21 cellular contexts compared by ENCODE assay signal in genomic region chr5:62461561-62461960, GRCh38. TPM values are rescaled to one million over a fixed set of nuclear protein-coding genes. Genes with fewer than 3 reads are reported as not detected.
DNase-seq lines count a peak whose midpoint lies in the region; ATAC-seq and TF ChIP-seq lines count a peak whose summit lies in the region.
"Had no signal": no experiment of that assay in that cellular context is flagged by ENCODE, and none has a peak within 500 bp of the region (broad histone marks: within the 10 kb centered on the region; RNA-seq: fewer than 3 reads in every experiment).

No MANE protein-coding gene starts in this region.

- H3K27ac ChIP-seq in mesendoderm (ENCODE audit: low read depth, low read length) (peak overlapping the region; percentile 66), upper lobe of right lung (no peak overlapping the region)
- H3K27ac ChIP-seq: 22Rv1, BLaER1, C4-2B, GM23248 had no signal

- H3K27me3 ChIP-seq in mesendoderm (ENCODE audit: insufficient read depth, low read length, poor library complexity) (no peaks in the 10 kb centered on the region), upper lobe of right lung (no peaks in the 10 kb centered on the region)
- H3K27me3 ChIP-seq: BLaER1 had no signal

- H3K23ac ChIP-seq in mesendoderm (ENCODE audit: low read length): no peak overlapping the region

- H3K4me3 ChIP-seq in mesendoderm (ENCODE audit: low read length): no peak overlapping the region
- no peak overlapping the region for H3K4me3 ChIP-seq in upper lobe of right lung
- H3K4me3 ChIP-seq: BLaER1, GM12878, GM23248 had no signal

- no peaks in the 10 kb centered on the region for H3K9me3 ChIP-seq in upper lobe of right lung
- H3K9me3 ChIP-seq: BLaER1, Caco-2 had no signal

- H3K27me3 Mint-ChIP-seq in activated T-cell treated with anti-CD3 and anti-CD28 coated beads, Interleukin-2, amount 50 U/mL, for 72 hours (ENCODE audit: low read depth): no peaks in the 10 kb centered on the region
- H3K27me3 Mint-ChIP-seq: B cell; CD4-positive, CD25-positive, alpha-beta regulatory T cell had no signal

- H2BK5ac ChIP-seq in mesendoderm (ENCODE audit: low read length): no peak overlapping the region

- no peaks in the 10 kb centered on the region for H3K9me3 Mint-ChIP-seq in activated T-cell treated with anti-CD3 and anti-CD28 coated beads, Interleukin-2, amount 50 U/mL, for 72 hours
- H3K9me3 Mint-ChIP-seq: CD4-positive, CD25-positive, alpha-beta regulatory T cell; CD8-positive, alpha-beta T cell; H9 had no signal

- no peak overlapping the region for H3K4me2 ChIP-seq in mesendoderm (ENCODE audit: low read length)

- peaks cover 6% of the 10 kb centered on the region for H3K4me1 Mint-ChIP-seq in activated T-cell treated with anti-CD3 and anti-CD28 coated beads, Interleukin-2, amount 50 U/mL, for 72 hours (ENCODE audit: low read depth)
- H3K4me1 Mint-ChIP-seq: B cell had no signal

- H2BK120ac ChIP-seq in mesendoderm (ENCODE audit: low read depth, low read length): no peak overlapping the region

- H4K5ac ChIP-seq in mesendoderm (ENCODE audit: low read length): no peak overlapping the region

- peaks cover 0 to 3% of the 10 kb centered on the region in 2 donors for H3K36me3 Mint-ChIP-seq in activated T-cell treated with anti-CD3 and anti-CD28 coated beads, Interleukin-2, amount 50 U/mL, for 72 hours (ENCODE audit: insufficient read depth in 2 of 2)
- H3K36me3 Mint-ChIP-seq: CD4-positive, CD25-positive, alpha-beta regulatory T cell had no signal

- H3K18ac ChIP-seq in mesendoderm (ENCODE audit: low read length): no peak overlapping the region

- peaks cover 6% of the 10 kb centered on the region for H3K4me1 ChIP-seq in mesendoderm (ENCODE audit: control insufficient read depth, low read depth, low read length)
- no peaks in the 10 kb centered on the region for H3K4me1 ChIP-seq in upper lobe of right lung

- no CpG with 5 or more reads among the region's 4 CpGs for WGBS in mesendoderm (ENCODE audit: extremely low coverage, insufficient coverage, low lambda C conversion rate)

- H3K27ac Mint-ChIP-seq in activated T-cell treated with anti-CD3 and anti-CD28 coated beads, Interleukin-2, amount 50 U/mL, for 72 hours: peak overlapping the region; percentile 33
- H3K27ac Mint-ChIP-seq: B cell; CD4-positive, CD25-positive, alpha-beta regulatory T cell; CD8-positive, alpha-beta T cell; H9 had no signal

- no peak for TF ChIP-seq CTCF in upper lobe of right lung (IDR thresholded peaks at IDR 0.05)

- H3K56ac ChIP-seq in mesendoderm (ENCODE audit: low read length): no peak overlapping the region

- H3K79me1 ChIP-seq in mesendoderm (ENCODE audit: low read length): peaks cover 2% of the 10 kb centered on the region

- DNase-seq in activated T-cell treated with anti-CD3 and anti-CD28 coated beads, Interleukin-2, amount 50 U/mL, for 72 hours: no peak
- no peak for DNase-seq in activated T-cell treated with anti-CD3 and anti-CD28 coated beads, Interleukin-2, amount 50 U/mL, for 48 hours
- DNase-seq in mesendoderm (no peak), upper lobe of right lung (no peak), NCI-H1436 treated with DMSO at 0.1 percent for 48 hours (lab: John Stamatoyannopoulos, UW) (no peak), iPS-NIHi11 (ENCODE audit: low spot score) (no peak)
- DNase-seq: Caco-2; CD4-positive, CD25-positive, alpha-beta regulatory T cell; CD8-positive, alpha-beta T cell; DMS 273 treated with DMSO at 0.1 percent for 48 hours; DMS79; EL; GDM1; GM23248; H9 had no signal

- no peak overlapping the region for H2BK15ac ChIP-seq in mesendoderm (replicated peaks; ENCODE audit: low read depth)

- no peaks in the 10 kb centered on the region for H3K79me2 ChIP-seq in mesendoderm (ENCODE audit: control insufficient read depth, insufficient read depth, low read length)

- H3K36me3 ChIP-seq in mesendoderm (ENCODE audit: control insufficient read depth, insufficient read depth, low read length) (no peaks in the 10 kb centered on the region), upper lobe of right lung (no peaks in the 10 kb centered on the region)

- no peak overlapping the region for H3K4me3 Mint-ChIP-seq in activated T-cell treated with anti-CD3 and anti-CD28 coated beads, Interleukin-2, amount 50 U/mL, for 72 hours
- H3K4me3 Mint-ChIP-seq: B cell; CD4-positive, CD25-positive, alpha-beta regulatory T cell; CD8-positive, alpha-beta T cell; H9 had no signal

- peak overlapping the region; percentile 56 for H4K8ac ChIP-seq in mesendoderm (ENCODE audit: low read depth, low read length)

- H3K4ac ChIP-seq in mesendoderm (ENCODE audit: low read depth, low read length): no peak overlapping the region

- H3K9ac ChIP-seq in mesendoderm (ENCODE audit: low read length): no peak overlapping the region
- H3K9ac ChIP-seq: BLaER1, GM23248 had no signal

- no peak for ATAC-seq in activated T-cell treated with anti-CD3 and anti-CD28 coated beads, Interleukin-2, amount 50 U/mL, for 72 hours (replicated peaks in 1 of 2)
- ATAC-seq in upper lobe of right lung: peak; percentile 66
- ATAC-seq: CD8-positive, alpha-beta T cell; HCT116 had no signal

- H2AK5ac ChIP-seq in mesendoderm (ENCODE audit: low read length): no peak overlapping the region

- intact Hi-C loops in upper lobe of right lung (cut with DNase I): loop anchor here (10.0 kb wide), 1 partner anchor 323 kb away; no protein-coding TSS in a partner anchor

RNA-seq across cellular contexts. Expression of gene IPO11, which starts 49.0 kb away (rescaled TPM):
- 10 to 100 TPM; 26.6 to 39.7 TPM for total RNA-seq in activated T-cell treated with anti-CD3 and anti-CD28 coated beads, Interleukin-2, amount 50 U/mL, for 72 hours
- 43.7 TPM for polyA plus RNA-seq in mesendoderm (2013, experiment 1 of 2)
- polyA plus RNA-seq in mesendoderm (2013, experiment 2 of 2): 44.0 TPM
- 31.2 TPM for total RNA-seq in upper lobe of right lung

RNA-seq across cellular contexts. Expression of gene DIMT1, which starts 57.9 kb away (rescaled TPM):
- 10 to 100 TPM; 35.3 to 42.0 TPM for total RNA-seq in activated T-cell treated with anti-CD3 and anti-CD28 coated beads, Interleukin-2, amount 50 U/mL, for 72 hours
- 45.3 TPM for polyA plus RNA-seq in mesendoderm (2013, experiment 1 of 2)
- 44.5 TPM for polyA plus RNA-seq in mesendoderm (2013, experiment 2 of 2)
- 20.9 TPM for total RNA-seq in upper lobe of right lung
